In the genomic region with DNA sequence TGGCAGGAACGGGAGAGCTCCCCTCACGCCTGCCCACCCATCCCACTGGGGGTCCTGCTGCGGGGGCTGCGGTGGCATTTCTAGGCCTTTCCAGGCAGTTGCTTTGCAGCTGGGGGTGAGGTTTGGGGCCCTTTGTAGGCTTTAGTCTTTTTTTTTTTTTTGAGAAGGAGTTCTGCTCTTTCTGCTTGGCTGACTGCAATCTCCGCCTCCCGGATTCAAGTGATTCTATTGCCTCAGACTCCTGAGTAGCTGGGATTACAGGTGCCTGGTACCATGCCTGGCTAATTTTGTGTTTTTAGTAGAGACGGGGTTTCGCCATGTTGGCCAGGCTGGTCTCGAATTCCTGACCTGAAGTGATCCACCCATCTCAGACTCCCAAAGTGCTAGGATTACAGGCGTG, we compare ENCODE assay signal across 23 cellular contexts. TPM values are rescaled to one million over a fixed set of nuclear protein-coding genes. Genes with fewer than 3 reads are reported as not detected.
"Had no signal": no experiment of that assay in that cellular context is flagged by ENCODE, and none has a peak within 500 bp of the region (broad histone marks: within the 10 kb centered on the region; RNA-seq: fewer than 3 reads in every experiment).

No MANE protein-coding gene starts in this region.

- H3K4me3 Mint-ChIP-seq: activated CD4-positive, alpha-beta memory T cell treated with anti-CD3 and anti-CD28 coated beads for 36 hours; activated CD4-positive, alpha-beta T cell treated with anti-CD3 and anti-CD28 coated beads for 36 hours; activated CD8-positive, alpha-beta memory T cell treated with anti-CD3 and anti-CD28 coated beads, Interleukin-2, amount 10 ng/mL, durations not matched to agents 7 days and 5 days; activated naive CD4-positive, alpha-beta T cell treated with anti-CD3 and anti-CD28 coated beads for 36 hours; naive thymus-derived CD4-positive, alpha-beta T cell had no signal

- DNase-seq: activated CD4-positive, alpha-beta memory T cell treated with anti-CD3 and anti-CD28 coated beads for 36 hours; activated CD4-positive, alpha-beta T cell treated with anti-CD3 and anti-CD28 coated beads for 36 hours; activated CD8-positive, alpha-beta memory T cell treated with anti-CD3 and anti-CD28 coated beads, Interleukin-2, amount 10 ng/mL, durations not matched to agents 7 days and 5 days; activated naive CD4-positive, alpha-beta T cell treated with anti-CD3 and anti-CD28 coated beads for 36 hours; activated T-cell treated with anti-CD3 and anti-CD28 coated beads, Interleukin-2, amount 50 U/mL, for 1 hour; dorsolateral prefrontal cortex; islet precursor cell; left ventricle myocardium inferior; mucosa of descending colon; naive thymus-derived CD4-positive, alpha-beta T cell; nucleus accumbens; right cardiac atrium; small intestine; stimulated activated CD4-positive, alpha-beta T cell treated with anti-CD3 and anti-CD28 coated beads, Interleukin-4, amount 100 ng/mL, for 24 hours; stimulated activated naive CD4-positive, alpha-beta T cell treated with Interleukin-2 at 50 U/mL for 16 hours; substantia nigra; transverse colon; WERI-Rb-1 had no signal

- H3K27ac ChIP-seq: cardiac muscle cell, hepatocyte, left ventricle myocardium inferior, transverse colon, vagina, WERI-Rb-1 had no signal

- H3K9me3 ChIP-seq: left ventricle myocardium inferior, mucosa of descending colon, transverse colon, vagina had no signal

- H3K27ac Mint-ChIP-seq: activated CD4-positive, alpha-beta memory T cell treated with anti-CD3 and anti-CD28 coated beads for 36 hours; activated CD4-positive, alpha-beta T cell treated with anti-CD3 and anti-CD28 coated beads for 36 hours; activated CD8-positive, alpha-beta memory T cell treated with anti-CD3 and anti-CD28 coated beads, Interleukin-2, amount 10 ng/mL, durations not matched to agents 7 days and 5 days; activated naive CD4-positive, alpha-beta T cell treated with anti-CD3 and anti-CD28 coated beads for 36 hours; activated T-helper 2 cell treated with anti-CD3 and anti-CD28 coated beads, Interferon-gamma antibody, Interleukin-2, Interleukin-4, amounts not matched to agents 10 μg/mL and 5 μg/mL and 100 μg/mL, durations not matched to agents 14 hours and 24 hours and 36 hours had no signal

- H3K27me3 ChIP-seq: cardiac muscle cell, dorsolateral prefrontal cortex, hepatocyte, transverse colon, vagina had no signal

- H2AFZ ChIP-seq: hepatocyte had no signal

- H3K9me3 Mint-ChIP-seq: activated CD4-positive, alpha-beta memory T cell treated with anti-CD3 and anti-CD28 coated beads for 36 hours; activated naive CD4-positive, alpha-beta T cell treated with anti-CD3 and anti-CD28 coated beads for 36 hours; activated T-helper 2 cell treated with anti-CD3 and anti-CD28 coated beads, Interferon-gamma antibody, Interleukin-2, Interleukin-4, amounts not matched to agents 10 μg/mL and 5 μg/mL and 100 μg/mL, durations not matched to agents 14 hours and 24 hours and 36 hours; naive thymus-derived CD4-positive, alpha-beta T cell had no signal

- ATAC-seq: activated CD4-positive, alpha-beta T cell treated with anti-CD3 and anti-CD28 coated beads for 36 hours; activated CD8-positive, alpha-beta memory T cell treated with anti-CD3 and anti-CD28 coated beads, Interleukin-2, amount 10 ng/mL, durations not matched to agents 7 days and 5 days; mucosa of descending colon; naive thymus-derived CD4-positive, alpha-beta T cell; right cardiac atrium had no signal

- H3K4me3 ChIP-seq: cardiac muscle cell, dorsolateral prefrontal cortex, hepatocyte, left ventricle myocardium inferior, mucosa of descending colon, transverse colon, vagina had no signal

- H3K4me1 ChIP-seq: left ventricle myocardium inferior, vagina had no signal

- H3K79me2 ChIP-seq: hepatocyte had no signal

- H3K4me2 ChIP-seq: hepatocyte had no signal

- H3K4me1 Mint-ChIP-seq: activated CD4-positive, alpha-beta T cell treated with anti-CD3 and anti-CD28 coated beads for 36 hours; activated CD8-positive, alpha-beta memory T cell treated with anti-CD3 and anti-CD28 coated beads, Interleukin-2, amount 10 ng/mL, durations not matched to agents 7 days and 5 days; naive thymus-derived CD4-positive, alpha-beta T cell had no signal

- H3K27me3 Mint-ChIP-seq: activated CD4-positive, alpha-beta memory T cell treated with anti-CD3 and anti-CD28 coated beads for 36 hours; activated CD4-positive, alpha-beta T cell treated with anti-CD3 and anti-CD28 coated beads for 36 hours; activated CD8-positive, alpha-beta memory T cell treated with anti-CD3 and anti-CD28 coated beads, Interleukin-2, amount 10 ng/mL, durations not matched to agents 7 days and 5 days; naive thymus-derived CD4-positive, alpha-beta T cell had no signal

RNA-seq across cellular contexts. Expression of gene NPW, which starts 39.3 kb away (rescaled TPM):
- total RNA-seq: left ventricle myocardium inferior, posterior vena cava, right cardiac atrium, vagina had no signal
